Comparison of ENCODE assay signal across 1 cellular context in genomic region chr9:72268961-72269360, GRCh38.
TF ChIP-seq lines count a peak whose summit lies in the region.

No MANE protein-coding gene starts in this region.

TF ChIP-seq in H1, 55 proteins besides CTCF, POLR2A, EP300 and RAD21 (continued from another document):
- no peak for TF ChIP-seq USF2 (IDR thresholded peaks at IDR 0.05; ENCODE audit: low read length)
- no peak for TF ChIP-seq MAX (IDR thresholded peaks at IDR 0.05)
- TF ChIP-seq JUN (IDR thresholded peaks at IDR 0.05; ENCODE audit: low read depth, low read length): no peak
- no peak for TF ChIP-seq TBP (IDR thresholded peaks at IDR 0.05; ENCODE audit: low read depth, low read length)
- TF ChIP-seq SP1 (IDR thresholded peaks at IDR 0.05; ENCODE audit: low read depth, low read length): no peak
- no peak for TF ChIP-seq ATF3 (IDR thresholded peaks at IDR 0.05; ENCODE audit: insufficient read depth, low read depth, low read length)
- no peak for TF ChIP-seq SUZ12 (IDR thresholded peaks at IDR 0.05; ENCODE audit: low read length)
- no peak for TF ChIP-seq POU5F1 (IDR thresholded peaks at IDR 0.05; ENCODE audit: low read depth, low read length)
- no peak for TF ChIP-seq CTBP2 (IDR thresholded peaks at IDR 0.05; ENCODE audit: borderline replicate concordance, insufficient read depth, insufficient read length, low read length)
- no peak for TF ChIP-seq ZNF274 (IDR thresholded peaks at IDR 0.05; ENCODE audit: borderline replicate concordance, extremely low read depth, low read length)
- TF ChIP-seq RXRA (IDR thresholded peaks at IDR 0.05; ENCODE audit: insufficient read depth, low read depth, low read length): no peak
- no peak for TF ChIP-seq CHD2 (IDR thresholded peaks at IDR 0.05; ENCODE audit: low read length)
- TF ChIP-seq SP2 (IDR thresholded peaks at IDR 0.05; ENCODE audit: low read length): no peak
